10 cellular contexts compared by ENCODE assay signal in genomic region chr19:40875526-40875951, GRCh38. TPM values are rescaled to one million over a fixed set of nuclear protein-coding genes. Genes with fewer than 3 reads are reported as not detected.
DNase-seq lines count a peak whose midpoint lies in the region; ATAC-seq and TF ChIP-seq lines count a peak whose summit lies in the region.
"Not testable (repeated sequence)": the region's sequence is repeated elsewhere in the genome, so short reads cannot be mapped to it uniquely, and the experiment has no call there.
"Had no signal": no experiment of that assay in that cellular context is flagged by ENCODE, and none has a peak within 500 bp of the region (broad histone marks: within the 10 kb centered on the region; RNA-seq: fewer than 3 reads in every experiment).

No MANE protein-coding gene starts in this region.

- H3K36me3 Mint-ChIP-seq in T-helper 2 cell treated with Interferon-gamma antibody and Interleukin-4, amounts not matched to agents 5 μg/mL and 100 μg/mL, for 36 hours (ENCODE audit: low read depth); stimulated activated effector memory CD8-positive, alpha-beta T cell treated with anti-CD3 and anti-CD28 coated beads, Interleukin-12 subunit alpha, Interleukin-12 subunit beta, amount 100 ng/mL, for 72 hours: not testable (repeated sequence)

- DNase-seq in DND-41 (peak; percentile 46), MG63 (peak; percentile 19)
- DNase-seq in T-helper 2 cell treated with Interferon-gamma antibody and Interleukin-4, amounts not matched to agents 5 μg/mL and 100 μg/mL, for 36 hours (ENCODE audit: low spot score) = peak; percentile 70
- peak; percentile 91 for DNase-seq in activated CD8-positive, alpha-beta memory T cell treated with anti-CD3 and anti-CD28 coated beads, Interleukin-2, amount 50 U/mL, for 48 hours
- not testable (repeated sequence) for DNase-seq in mammary epithelial cell
- DNase-seq in stimulated activated CD4-positive, alpha-beta T cell treated with anti-CD3 and anti-CD28 coated beads, Interleukin-12 subunit alpha, Interleukin-12 subunit beta, amount 100 ng/mL, for 24 hours (ENCODE audit: low read depth in 2 of 2) = peak; percentile 69 to 92
- peak; percentile 73 to 92 for DNase-seq in stimulated activated effector memory CD8-positive, alpha-beta T cell treated with anti-CD3 and anti-CD28 coated beads, Interleukin-12 subunit alpha, Interleukin-12 subunit beta, amount 100 ng/mL, for 72 hours (ENCODE audit: low spot score in 2 of 2)

- CTCF ChIA-PET in mammary epithelial cell (lab: Charles Lee; ENCODE audit: low non-redundant PET) = not testable (repeated sequence)

- peaks cover 53% of the 10 kb centered on the region for H3K27me3 Mint-ChIP-seq in T-helper 2 cell treated with Interferon-gamma antibody and Interleukin-4, amounts not matched to agents 5 μg/mL and 100 μg/mL, for 36 hours (ENCODE audit: low read depth)

- not testable (repeated sequence) for H3K9ac ChIP-seq in DND-41 (ENCODE audit: low read depth, low read length); mammary epithelial cell (ENCODE audit: insufficient read depth, low read length); iPS-15b (ENCODE audit: low read depth, low read length)

- H3K27me3 ChIP-seq in DND-41 (ENCODE audit: insufficient read depth, low read length, poor library complexity); MG63; mammary epithelial cell (ENCODE audit: insufficient read depth, low read length): not testable (repeated sequence)
- peaks cover 12% of the 10 kb centered on the region for H3K27me3 ChIP-seq in iPS-15b (ENCODE audit: control insufficient read depth, insufficient read depth, low read length)

- H3K27ac Mint-ChIP-seq in T-helper 2 cell treated with Interferon-gamma antibody and Interleukin-4, amounts not matched to agents 5 μg/mL and 100 μg/mL, for 36 hours = peak overlapping the region; percentile 60
- peak overlapping the region; percentile 72 for H3K27ac Mint-ChIP-seq in stimulated activated effector memory CD8-positive, alpha-beta T cell treated with anti-CD3 and anti-CD28 coated beads, Interleukin-12 subunit alpha, Interleukin-12 subunit beta, amount 100 ng/mL, for 72 hours

- not testable (repeated sequence) for H3K4me1 ChIP-seq in DND-41 (ENCODE audit: insufficient read depth, low read length); mammary epithelial cell (ENCODE audit: insufficient read depth, low read length); iPS-15b (ENCODE audit: control insufficient read depth, insufficient read depth, low read length)

- ATAC-seq in DND-41 (ENCODE audit: insufficient read depth, low read depth) = not testable (repeated sequence)
- peak; percentile 98 for ATAC-seq in stimulated activated effector memory CD8-positive, alpha-beta T cell treated with anti-CD3 and anti-CD28 coated beads, Interleukin-12 subunit alpha, Interleukin-12 subunit beta, amount 100 ng/mL, for 72 hours

- H3K79me2 ChIP-seq in DND-41 (ENCODE audit: insufficient read depth, low read length); mammary epithelial cell (ENCODE audit: insufficient read depth, low read length): not testable (repeated sequence)

- not testable (repeated sequence) for H3K9me3 ChIP-seq in DND-41 (ENCODE audit: insufficient read depth, low read length, severe bottlenecking); MG63; mammary epithelial cell (replicated peaks; ENCODE audit: insufficient read depth, low read length); iPS-15b (ENCODE audit: control insufficient read depth, insufficient read depth, low read length)

- H3K36me3 ChIP-seq in DND-41 (ENCODE audit: insufficient read depth, low read length); MG63; mammary epithelial cell (ENCODE audit: insufficient read depth, low read length); iPS-15b (ENCODE audit: control insufficient read depth, insufficient read depth, low read length): not testable (repeated sequence)

- not testable (repeated sequence) for TF ChIP-seq CTCF in DND-41 (IDR thresholded peaks at IDR 0.05; ENCODE audit: borderline replicate concordance, extremely low read depth, low read length, poor library complexity, severe bottlenecking); mammary epithelial cell (conservative IDR thresholded peaks at IDR 0.05 in 1 of 2, IDR thresholded peaks at IDR 0.05 in 1 of 2; ENCODE audit: extremely low read depth in 1 of 2, insufficient read depth in 1 of 2, low read depth in 1 of 2, low read length in 2 of 2)

- in situ Hi-C loops in mammary epithelial cell (cut with MboI; ENCODE audit: low sequenced_read_pairs in 2 of 2) = not testable (repeated sequence)

- H3K4me3 Mint-ChIP-seq in T-helper 2 cell treated with Interferon-gamma antibody and Interleukin-4, amounts not matched to agents 5 μg/mL and 100 μg/mL, for 36 hours = peak overlapping the region; percentile 53
- peak overlapping the region; percentile 63 for H3K4me3 Mint-ChIP-seq in stimulated activated effector memory CD8-positive, alpha-beta T cell treated with anti-CD3 and anti-CD28 coated beads, Interleukin-12 subunit alpha, Interleukin-12 subunit beta, amount 100 ng/mL, for 72 hours

- not testable (repeated sequence) for H2AFZ ChIP-seq in DND-41 (ENCODE audit: low read depth, low read length)
- peak overlapping the region; percentile 56 for H2AFZ ChIP-seq in mammary epithelial cell (ENCODE audit: low read depth, low read length)

- not testable (repeated sequence) for H3K4me2 ChIP-seq in DND-41 (ENCODE audit: insufficient read depth, low read length)
- peak overlapping the region; percentile 36 for H3K4me2 ChIP-seq in mammary epithelial cell (ENCODE audit: insufficient read depth, low read depth, low read length)

- dilution Hi-C loops in mammary epithelial cell (cut with HindIII; ENCODE audit: low sequenced_read_pairs) = not testable (repeated sequence)

- not testable (repeated sequence) for H4K20me1 ChIP-seq in DND-41 (ENCODE audit: insufficient read depth, low read length); mammary epithelial cell (ENCODE audit: insufficient read depth, low read length)

- H3K9me3 Mint-ChIP-seq in T-helper 2 cell treated with Interferon-gamma antibody and Interleukin-4, amounts not matched to agents 5 μg/mL and 100 μg/mL, for 36 hours; stimulated activated effector memory CD8-positive, alpha-beta T cell treated with anti-CD3 and anti-CD28 coated beads, Interleukin-12 subunit alpha, Interleukin-12 subunit beta, amount 100 ng/mL, for 72 hours: not testable (repeated sequence)

- not testable (repeated sequence) for BruUV-seq in mammary epithelial cell (replicated peaks; lab: Mats Ljungman, UMichigan)

- not testable (repeated sequence) for H3K4me1 Mint-ChIP-seq in T-helper 2 cell treated with Interferon-gamma antibody and Interleukin-4, amounts not matched to agents 5 μg/mL and 100 μg/mL, for 36 hours (ENCODE audit: low read depth)
- H3K4me1 Mint-ChIP-seq in stimulated activated effector memory CD8-positive, alpha-beta T cell treated with anti-CD3 and anti-CD28 coated beads, Interleukin-12 subunit alpha, Interleukin-12 subunit beta, amount 100 ng/mL, for 72 hours = peaks cover 20% of the 10 kb centered on the region

- intact Hi-C loops in mammary epithelial cell (cut with micrococcal nuclease) = not testable (repeated sequence)

- H3K4me3 ChIP-seq in DND-41 (ENCODE audit: low read depth in 1 of 2, low read length in 2 of 2); MG63; mammary epithelial cell (replicated peaks in 1 of 3; ENCODE audit: insufficient read depth in 1 of 3, low read depth in 2 of 3, low read length in 3 of 3): not testable (repeated sequence)
- peak overlapping the region; percentile 22 for H3K4me3 ChIP-seq in iPS-15b (ENCODE audit: low read depth, low read length)

- H3K27ac ChIP-seq in DND-41 (ENCODE audit: low read length); mammary epithelial cell (ENCODE audit: insufficient read depth, low read depth, low read length): not testable (repeated sequence)

- WGBS in mammary epithelial cell (ENCODE audit: low coverage, missing lambda C conversion rate) = 5% methylated on average over 14 of the region's 23 CpGs

RNA-seq across cellular contexts. Expression of gene CYP2A7, which starts 6.5 kb away (rescaled TPM):
- not detected in 2 replicates for total RNA-seq in MG63 (2014; rRNA removed; shearing (Covaris generic); ENCODE audit: low replicate concordance)
- total RNA-seq in mammary epithelial cell = not detected
- polyA plus RNA-seq in mammary epithelial cell = not detected
- not detected for polyA minus RNA-seq in mammary epithelial cell
- total RNA-seq: fibroblast of villous mesenchyme, thoracic aorta had no signal

RNA-seq across cellular contexts. Expression of gene CYP2A6, which starts 25.3 kb away (rescaled TPM):
- not detected in 2 replicates for total RNA-seq in MG63 (2014; rRNA removed; shearing (Covaris generic); ENCODE audit: low replicate concordance)
- total RNA-seq in mammary epithelial cell = not detected
- polyA plus RNA-seq in mammary epithelial cell = not detected
- not detected for polyA minus RNA-seq in mammary epithelial cell
- total RNA-seq: fibroblast of villous mesenchyme, thoracic aorta had no signal
